Comparison of ENCODE assay signal across 13 cellular contexts in the genomic region with DNA sequence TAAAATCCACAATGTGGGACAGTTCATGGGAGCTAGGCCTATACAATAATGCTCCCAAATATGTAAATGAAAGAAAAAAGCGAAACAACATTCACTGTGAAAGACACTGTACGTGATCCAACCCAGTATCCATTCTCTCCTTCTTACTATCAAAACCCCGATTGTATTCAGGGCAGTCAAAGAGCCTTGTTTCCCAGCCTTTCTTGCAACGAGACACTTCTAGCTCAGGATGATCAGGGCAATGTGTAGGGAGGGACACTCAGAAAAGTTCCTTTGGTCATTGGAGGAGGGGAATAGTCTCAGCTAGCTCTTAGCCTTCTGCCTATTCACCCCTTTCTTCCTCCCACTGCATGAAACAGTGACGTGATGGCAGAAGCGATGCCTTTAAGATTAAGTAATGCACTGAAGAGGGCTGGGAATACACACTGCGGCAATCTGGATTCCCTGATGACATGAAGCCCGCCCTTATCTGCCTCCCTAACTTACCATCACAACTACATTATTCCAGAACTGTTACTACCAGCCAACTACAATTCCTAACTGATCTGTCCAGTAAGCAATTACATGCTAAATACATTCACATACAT. TPM values are rescaled to one million over a fixed set of nuclear protein-coding genes. Genes with fewer than 3 reads are reported as not detected.
A peak's percentile ranks its signal among the peaks of the same experiment; 100 is the strongest.
DNase-seq lines count a peak whose midpoint lies in the region; ATAC-seq lines count a peak whose summit lies in the region.
"Had no signal": no experiment of that assay in that cellular context is flagged by ENCODE, and none has a peak within 500 bp of the region (broad histone marks: within the 10 kb centered on the region; RNA-seq: fewer than 3 reads in every experiment).

No MANE protein-coding gene starts in this region.

- intact Hi-C loops in Right ventricle myocardium superior (cut with DNase I) = no loop called here
- intact Hi-C loops in cardiac septum (cut with DNase I) = no loop called here
- intact Hi-C loops in aorta (cut with DNase I) = no loop called here

- H3K9me3 ChIP-seq in aorta (ENCODE audit: control insufficient read depth, low read length) = no peaks in the 10 kb centered on the region
- H3K9me3 ChIP-seq: A549, spleen had no signal

- WGBS in aorta, 2 donors = 27 to 29% methylated on average over 8 of the region's 8 CpGs

- no peak for DNase-seq in Right ventricle myocardium superior
- no peak for DNase-seq in cardiac septum (ENCODE audit: low spot score)
- DNase-seq in foreskin melanocyte = peak; percentile 79
- DNase-seq in non-pigmented ciliary epithelial cell (ENCODE audit: low read depth) = peak; percentile 41
- no peak for DNase-seq in aorta
- DNase-seq in HuH-7 (ENCODE audit: low spot score) = no peak
- no peak for DNase-seq in SHP77 treated with DMSO at 0.1 percent for 48 hours (lab: John Stamatoyannopoulos, UW)
- DNase-seq: activated T-cell treated with anti-CD3 and anti-CD28 coated beads, Interleukin-2, amount 50 U/mL, for 1 hour; cerebellar nuclear complex; RPMI8226; spleen had no signal

- H3K27me3 ChIP-seq in aorta (ENCODE audit: control insufficient read depth in 1 of 2, insufficient read depth in 2 of 2, low read length in 1 of 2) = no peaks in the 10 kb centered on the region
- H3K27me3 ChIP-seq: spleen had no signal

- peak overlapping the region in 1 of 2 donors; percentile 71 for H3K27ac ChIP-seq in aorta (ENCODE audit: low read depth in 1 of 2, low read length in 2 of 2)

- no peaks in the 10 kb centered on the region for H3K36me3 ChIP-seq in aorta (ENCODE audit: control insufficient read depth in 1 of 2, insufficient read depth in 2 of 2, low read length in 1 of 2)

- no peak overlapping the region for H3K4me3 ChIP-seq in aorta (ENCODE audit: low read length in 2 of 2)
- H3K4me3 ChIP-seq: A549, spleen had no signal

- ATAC-seq in Right ventricle myocardium superior (ENCODE audit: poor library complexity) = peak; percentile 74
- peak; percentile 77 for ATAC-seq in aorta (ENCODE audit: low FRiP score)
- no peak for ATAC-seq in HG03354 (IDR thresholded peaks at IDR 0.05; ENCODE audit: poor library complexity, severe bottlenecking, unreplicated experiment)

- peaks cover 4 to 11% of the 10 kb centered on the region in 2 donors for H3K4me1 ChIP-seq in aorta (ENCODE audit: control insufficient read depth in 1 of 2, insufficient read depth in 2 of 2, low read length in 2 of 2)

RNA-seq across cellular contexts. Expression of gene UBE2H, which starts 27.3 kb away (rescaled TPM):
- total RNA-seq in Right ventricle myocardium superior = 96.8 TPM
- 228 TPM for total RNA-seq in cardiac septum
- total RNA-seq in aorta = 100 to 1,000 TPM; 141 to 173 TPM
- polyA plus RNA-seq in aorta = 10 to 100 TPM; 52.3 to 57.9 TPM

Comparison
In these comparisons a context has a peak if more than half of its experiments do, and no peak if none do; other contexts are left out.
1. DNase-seq: peak in foreskin melanocyte (single experiment) and non-pigmented ciliary epithelial cell (single experiment); none in Right ventricle myocardium superior (single experiment), cardiac septum (single experiment), aorta (0 of 2), HuH-7 (single experiment) and SHP77 treated with DMSO at 0.1 percent for 48 hours (single experiment).